16 cellular contexts compared by ENCODE assay signal in the genomic region with DNA sequence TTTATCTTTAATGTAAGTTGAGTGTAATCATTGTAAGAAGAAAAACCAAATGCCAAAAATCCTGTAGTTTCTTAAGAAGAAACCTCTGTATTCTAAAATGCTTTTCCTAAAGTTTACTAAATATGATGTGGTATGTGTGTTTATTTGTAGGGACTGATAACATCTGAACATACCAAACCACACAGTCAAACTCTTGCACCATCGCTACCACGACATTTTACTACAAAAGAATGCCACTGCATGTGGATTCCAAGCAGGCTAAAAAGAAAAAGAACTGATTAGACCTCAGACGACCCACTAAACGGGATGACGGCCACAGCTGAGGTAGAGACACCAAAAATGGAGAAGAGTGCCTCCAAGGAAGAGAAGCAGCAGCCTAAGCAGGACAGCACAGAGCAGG.
DNase-seq lines count a peak whose midpoint lies in the region; ATAC-seq and TF ChIP-seq lines count a peak whose summit lies in the region.
"Had no signal": no experiment of that assay in that cellular context is flagged by ENCODE, and none has a peak within 500 bp of the region (broad histone marks: within the 10 kb centered on the region; RNA-seq: fewer than 3 reads in every experiment).

No MANE protein-coding gene starts in this region.

- TF ChIP-seq CTCF in cardiac fibroblast (IDR thresholded peaks at IDR 0.05; ENCODE audit: low read depth, low read length): no peak

- no peak for ATAC-seq in HG02840 (IDR thresholded peaks at IDR 0.05; ENCODE audit: low FRiP score, unreplicated experiment)
- ATAC-seq: Panc1 had no signal

- DNase-seq in AG20443 (ENCODE audit: low spot score): peak; percentile 17
- peak; percentile 8 for DNase-seq in HCEC 1CT
- peak; percentile 6 to 39 for DNase-seq in cardiac fibroblast (ENCODE audit: low read depth in 2 of 2)
- DNase-seq in iris pigment epithelial cell (ENCODE audit: low read depth): peak; percentile 59
- DNase-seq in GOT3 (lab: John Stamatoyannopoulos, UW): no peak
- no peak for DNase-seq in NCI-H146 (lab: John Stamatoyannopoulos, UW)
- no peak for DNase-seq in D341Med (ENCODE audit: low spot score)
- DNase-seq: CD4-positive, alpha-beta memory T cell; DND-41; KBM-7; NCI-H1092; NCI-H187; NCI-H774; SHP77 had no signal

- H3K4me3 ChIP-seq in cardiac fibroblast (replicated peaks in 1 of 2; ENCODE audit: low read depth in 2 of 2, low read length in 2 of 2): no peak overlapping the region

Comparison
In these comparisons a context has a peak if more than half of its experiments do, and no peak if none do; other contexts are left out.
1. DNase-seq: peak in AG20443 (single experiment), HCEC 1CT (single experiment), cardiac fibroblast (2 of 2) and iris pigment epithelial cell (single experiment); none in GOT3 (single experiment), NCI-H146 (single experiment) and D341Med (single experiment).